In genomic region chr2:229245013-229245412, GRCh38 we compare ENCODE assay signal across 1 cellular context.
A peak's percentile ranks its signal among the peaks of the same experiment; 100 is the strongest.
TF ChIP-seq lines count a peak whose summit lies in the region.

No MANE protein-coding gene starts in this region.

TF ChIP-seq in WTC11, 78 proteins besides CTCF, POLR2A, EP300 and RAD21:
- TF ChIP-seq USF2 (CRISPR knock-in tag; IDR thresholded peaks at IDR 0.05) (peak; percentile 19; the same call in 1 of the 2 replicates), E2F4 (CRISPR knock-in tag; IDR thresholded peaks at IDR 0.05; ENCODE audit: borderline replicate concordance, low read depth) (no peak)
